In the genomic region with DNA sequence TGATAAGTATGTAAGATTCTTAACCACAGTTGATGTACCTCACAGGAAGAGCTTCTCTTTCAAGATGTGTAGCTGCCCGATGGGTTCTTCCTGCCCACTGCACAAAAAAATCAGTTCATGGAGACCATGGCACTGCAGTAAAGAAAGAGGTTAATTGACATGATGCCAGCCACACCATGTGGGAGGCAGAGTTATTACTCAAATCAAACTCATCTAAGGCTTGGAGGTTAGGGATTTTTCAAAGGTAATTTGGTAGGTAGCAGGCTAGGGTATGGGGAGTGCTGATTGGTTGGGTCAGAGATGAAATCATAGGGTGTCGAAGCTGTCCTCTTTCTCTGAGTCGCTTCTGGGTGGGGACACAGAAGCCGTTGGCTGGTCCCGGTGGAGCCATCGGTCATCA, we compare ENCODE assay signal across 15 cellular contexts. TPM values are rescaled to one million over a fixed set of nuclear protein-coding genes. Genes with fewer than 3 reads are reported as not detected.
DNase-seq lines count a peak whose midpoint lies in the region; ATAC-seq, FAIRE-seq and TF ChIP-seq lines count a peak whose summit lies in the region.
"Had no signal": no experiment of that assay in that cellular context is flagged by ENCODE, and none has a peak within 500 bp of the region (broad histone marks: within the 10 kb centered on the region; RNA-seq: fewer than 3 reads in every experiment).

No MANE protein-coding gene starts in this region.

- no peak overlapping the region for H3K9ac ChIP-seq in HepG2 (ENCODE audit: insufficient read depth, low read depth, low read length)

- peaks cover 74% of the 10 kb centered on the region for H3K36me3 Mint-ChIP-seq in activated naive CD4-positive, alpha-beta T cell treated with anti-CD3 and anti-CD28 coated beads, Interleukin-2, amount 10 ng/mL, durations not matched to agents 7 days and 5 days
- H3K36me3 Mint-ChIP-seq in naive thymus-derived CD8-positive, alpha-beta T cell: peaks cover 27 to 69% (median 57%) of the 10 kb centered on the region in 3 donors

- TF ChIP-seq POLR2A in HepG2 (IDR thresholded peaks at IDR 0.05; ENCODE audit: insufficient read depth in 1 of 2, low read depth in 2 of 2, low read length in 2 of 2): no peak

- BruUV-seq in OCI-LY7 (replicated peaks; lab: Mats Ljungman, UMichigan) (TSS peak; percentile 24), HepG2 (replicated peaks; lab: Mats Ljungman, UMichigan) (no TSS peak)

- intact Hi-C loops in OCI-LY7 (cut with micrococcal nuclease; ENCODE audit: unreplicated experiment): no loop called here
- intact Hi-C loops in HepG2 (cut with micrococcal nuclease; ENCODE audit: unreplicated experiment): no loop called here

- DNase-seq in OCI-LY7 (ENCODE audit: low spot score) (no peak), HepG2 (ENCODE audit: low spot score) (no peak), NCI-H1694 (lab: John Stamatoyannopoulos, UW) (no peak), NCI-H82 treated with DMSO at 0.1 percent for 48 hours (lab: John Stamatoyannopoulos, UW; ENCODE audit: unreplicated experiment) (no peak), GM19240 (ENCODE audit: insufficient read length, low spot score) (no peak)
- DNase-seq in activated CD4-positive, alpha-beta T cell treated with anti-CD3 and anti-CD28 coated beads for 4 hours: peak; percentile 16 to 34
- peak; percentile 49 for DNase-seq in activated naive CD4-positive, alpha-beta T cell treated with anti-CD3 and anti-CD28 coated beads, Interleukin-2, amount 10 ng/mL, durations not matched to agents 7 days and 5 days
- peak in 8 of 10 donors; percentile 47 to 87 (median 76) for DNase-seq in naive thymus-derived CD8-positive, alpha-beta T cell
- DNase-seq: dermis blood vessel endothelial cell, hypothalamus, Karpas-422, NCI-H1436 treated with DMSO at 0.1 percent for 48 hours, upper lobe of left lung had no signal

- TF ChIP-seq CTCF in OCI-LY7 (conservative IDR thresholded peaks at IDR 0.05; ENCODE audit: low read length) (no peak), HepG2 (CRISPR knock-in tag; IDR thresholded peaks at IDR 0.05) (no peak)

- POLR2A ChIA-PET in OCI-LY7 (lab: Charles Lee) (no interaction called here), HepG2 (lab: Yijun Ruan, JAX) (no interaction called here)
- POLR2A ChIA-PET in naive thymus-derived CD8-positive, alpha-beta T cell (lab: Charles Lee): interaction anchor here (0.7 to 1.1 kb wide), 6 partner anchors 10 to 316 kb away, joined by 3 to 6 read pairs (median 4); a partner anchor contains a TSS

- H3K4me3 Mint-ChIP-seq in activated naive CD4-positive, alpha-beta T cell treated with anti-CD3 and anti-CD28 coated beads, Interleukin-2, amount 10 ng/mL, durations not matched to agents 7 days and 5 days: no peak overlapping the region
- H3K4me3 Mint-ChIP-seq in naive thymus-derived CD8-positive, alpha-beta T cell: peak overlapping the region; percentile 1 to 79 (median 62)

- no peaks in the 10 kb centered on the region for H3K27me3 ChIP-seq in HepG2 (ENCODE audit: control insufficient read depth in 1 of 2, insufficient read depth in 2 of 2, low read length in 2 of 2)
- H3K27me3 ChIP-seq: upper lobe of left lung had no signal

- in situ Hi-C loops in HepG2 (cut with HindIII; ENCODE audit: extremely low pct_ligation_motif_present, low pct_unique_long_range_greater_than_20kb): loop anchor here (10.0 kb wide), 1 partner anchor 62 kb away; no protein-coding TSS in a partner anchor

- no peaks in the 10 kb centered on the region for H3K9me2 ChIP-seq in OCI-LY7 (ENCODE audit: insufficient read depth, low read length)

- H3K4me2 ChIP-seq in OCI-LY7 (ENCODE audit: low read length): no peak overlapping the region
- no peak overlapping the region for H3K4me2 ChIP-seq in HepG2 (ENCODE audit: low read depth, low read length)

- CTCF ChIA-PET in OCI-LY7 (lab: Charles Lee; ENCODE audit: unreplicated experiment) (no interaction called here), HepG2 (lab: Yijun Ruan, JAX; ENCODE audit: low intra/inter-chr PET ratio, low total read pairs) (no interaction called here)
- CTCF ChIA-PET in activated naive CD4-positive, alpha-beta T cell treated with anti-CD3 and anti-CD28 coated beads, Interleukin-2, amount 10 ng/mL, durations not matched to agents 7 days and 5 days (lab: Charles Lee): interaction anchor here (3.3 kb wide), 1 partner anchor 14 kb away, joined by 24 read pairs; no protein-coding TSS in a partner anchor

- TF ChIP-seq EP300 in HepG2 (IDR thresholded peaks at IDR 0.05; ENCODE audit: low read depth in 2 of 2, low read length in 2 of 2) (no peak), HepG2 (CRISPR knock-in tag; IDR thresholded peaks at IDR 0.05; ENCODE audit: borderline replicate concordance) (no peak)

- no peak for TF ChIP-seq RAD21 in HepG2 (CRISPR knock-in tag; IDR thresholded peaks at IDR 0.05)

- H3K4me1 ChIP-seq in OCI-LY7 (ENCODE audit: insufficient read depth, low read length, poor library complexity, severe bottlenecking) (no peaks in the 10 kb centered on the region), HepG2 (ENCODE audit: insufficient read depth, low read length) (no peaks in the 10 kb centered on the region)
- H3K4me1 ChIP-seq: upper lobe of left lung had no signal

- no peak for FAIRE-seq in HepG2 (lab: Jason Lieb, UNC)
- FAIRE-seq: GM12878, RCC 7860 had no signal

- peaks cover 27% of the 10 kb centered on the region for H3K4me1 Mint-ChIP-seq in activated naive CD4-positive, alpha-beta T cell treated with anti-CD3 and anti-CD28 coated beads, Interleukin-2, amount 10 ng/mL, durations not matched to agents 7 days and 5 days
- peaks cover 12 to 35% (median 18%) of the 10 kb centered on the region in 4 donors for H3K4me1 Mint-ChIP-seq in naive thymus-derived CD8-positive, alpha-beta T cell

- H4K20me1 ChIP-seq in OCI-LY7 (ENCODE audit: insufficient read depth, low read length) (no peaks in the 10 kb centered on the region), HepG2 (ENCODE audit: insufficient read depth, low read length) (no peaks in the 10 kb centered on the region)

- peak; percentile 94 to 97 for ATAC-seq in naive thymus-derived CD8-positive, alpha-beta T cell
- no peak for ATAC-seq in HepG2
- ATAC-seq: GM12878 had no signal

- H3K27ac Mint-ChIP-seq in activated naive CD4-positive, alpha-beta T cell treated with anti-CD3 and anti-CD28 coated beads, Interleukin-2, amount 10 ng/mL, durations not matched to agents 7 days and 5 days: peak overlapping the region; percentile 94
- H3K27ac Mint-ChIP-seq in naive thymus-derived CD8-positive, alpha-beta T cell: peak overlapping the region; percentile 78 to 95 (median 94)

- H3K9me3 Mint-ChIP-seq in activated naive CD4-positive, alpha-beta T cell treated with anti-CD3 and anti-CD28 coated beads, Interleukin-2, amount 10 ng/mL, durations not matched to agents 7 days and 5 days: peaks cover 11% of the 10 kb centered on the region
- peaks cover 0 to 20% (median 4%) of the 10 kb centered on the region in 9 donors for H3K9me3 Mint-ChIP-seq in naive thymus-derived CD8-positive, alpha-beta T cell

- H3K27ac ChIP-seq in OCI-LY7 (ENCODE audit: low read depth, low read length, poor library complexity, severe bottlenecking) (no peak overlapping the region), HepG2 (ENCODE audit: extremely low read length, insufficient read depth, low read length) (no peak overlapping the region)
- H3K27ac ChIP-seq: upper lobe of left lung had no signal

- peaks cover 26% of the 10 kb centered on the region for H3K9me3 ChIP-seq in OCI-LY7 (ENCODE audit: low read length)
- no peaks in the 10 kb centered on the region for H3K9me3 ChIP-seq in HepG2 (ENCODE audit: low read length)

- H3K79me2 ChIP-seq in OCI-LY7 (ENCODE audit: insufficient read depth, low read depth, low read length): no peaks in the 10 kb centered on the region
- H3K79me2 ChIP-seq in HepG2 (ENCODE audit: insufficient read depth, low read length): peaks cover 2% of the 10 kb centered on the region

- H2AFZ ChIP-seq in OCI-LY7 (ENCODE audit: low read length): no peak overlapping the region
- H2AFZ ChIP-seq in HepG2 (ENCODE audit: low read length): no peak overlapping the region

- H3K27me3 Mint-ChIP-seq in activated naive CD4-positive, alpha-beta T cell treated with anti-CD3 and anti-CD28 coated beads, Interleukin-2, amount 10 ng/mL, durations not matched to agents 7 days and 5 days: no peaks in the 10 kb centered on the region
- H3K27me3 Mint-ChIP-seq in naive thymus-derived CD8-positive, alpha-beta T cell: no peaks in the 10 kb centered on the region

- H3K4me3 ChIP-seq in OCI-LY7 (ENCODE audit: low read depth, low read length, poor library complexity, severe bottlenecking) (no peak overlapping the region), HepG2 (replicated peaks in 1 of 3; ENCODE audit: insufficient read depth in 1 of 3, low read depth in 2 of 3, low read length in 3 of 3) (no peak overlapping the region)
- H3K4me3 ChIP-seq: GM12878, upper lobe of left lung had no signal

- WGBS in HepG2 (ENCODE audit: low lambda C conversion rate): 97% methylated on average over 6 of the region's 6 CpGs

- H3K36me3 ChIP-seq in OCI-LY7 (ENCODE audit: insufficient read depth, low read length) (peaks cover 90% of the 10 kb centered on the region), HepG2 (replicated peaks in 1 of 2; ENCODE audit: control insufficient read depth in 1 of 2, insufficient read depth in 2 of 2, low read length in 2 of 2) (peaks cover 9 to 61% of the 10 kb centered on the region in 2 experiments; a peak in 4 of 5 replicates)

RNA-seq across cellular contexts. Expression of a gene that starts 57.4 kb away (rescaled TPM):
- total RNA-seq in OCI-LY7 (2014; rRNA removed; shearing (Covaris generic)): 14.1 TPM in 2 replicates
- total RNA-seq in OCI-LY7 (2022) (14.5 and 16.0 TPM in 2 replicates), HepG2 (2016; rRNA removed; fragmentation: Illumina TruSeq; extraction: Trizol) (21.2 and 26.9 TPM in 2 replicates)
- total RNA-seq in naive thymus-derived CD8-positive, alpha-beta T cell: 10 to 100 TPM; 77.7 to 79.0 TPM
- 10 to 100 TPM; 19.1 to 30.9 (median 26.6) TPM for polyA plus RNA-seq in naive thymus-derived CD8-positive, alpha-beta T cell
- total RNA-seq in HepG2 (2016; cell fraction: cytosol; rRNA removed; fragmentation: Illumina TruSeq; extraction: Trizol; ENCODE audit: low read depth): 3.3 and 3.6 TPM in 2 replicates
- 21.4 and 23.7 TPM in 2 replicates for total RNA-seq in HepG2 (2016; cell fraction: insoluble cytoplasmic fraction; rRNA removed; fragmentation: Illumina TruSeq; extraction: Trizol)
- total RNA-seq in HepG2 (2016; cell fraction: membrane; rRNA removed; fragmentation: Illumina TruSeq; extraction: Trizol): 5.1 and 6.3 TPM in 2 replicates
- 21.5 and 22.1 TPM in 2 replicates for total RNA-seq in HepG2 (2016; cell fraction: nucleus; rRNA removed; fragmentation: Illumina TruSeq; extraction: Trizol)
- polyA plus RNA-seq in HepG2 (2011; rRNA removed): 71.9 and 88.5 TPM in 2 replicates
- polyA plus RNA-seq in HepG2 (2011; cell fraction: cytosol; rRNA removed): 48.3 and 55.2 TPM in 2 replicates
- polyA plus RNA-seq in HepG2 (2011; cell fraction: nucleus; rRNA removed): 155 and 175 TPM in 2 replicates
- polyA plus RNA-seq in HepG2 (2012): 58.0 and 95.2 TPM in 2 replicates
- polyA plus RNA-seq in HepG2 (2016; cell fraction: cytosol; fragmentation: Illumina TruSeq; extraction: Trizol; ENCODE audit: low read depth): 3.2 and 4.0 TPM in 2 replicates
- 25.8 and 27.9 TPM in 2 replicates for polyA plus RNA-seq in HepG2 (2016; cell fraction: insoluble cytoplasmic fraction; fragmentation: Illumina TruSeq; extraction: Trizol; ENCODE audit: low read depth)
- 5.6 and 5.9 TPM in 2 replicates for polyA plus RNA-seq in HepG2 (2016; cell fraction: membrane; fragmentation: Illumina TruSeq; extraction: Trizol; ENCODE audit: low read depth)
- polyA plus RNA-seq in HepG2 (2016; cell fraction: nucleus; fragmentation: Illumina TruSeq; extraction: Trizol; ENCODE audit: insufficient read depth, low read depth): 56.0 and 59.9 TPM in 2 replicates
- 7.9 and 48.3 TPM in 2 replicates for polyA minus RNA-seq in HepG2 (2011; rRNA and poly(A)+ RNA removed; ENCODE audit: low replicate concordance)
- polyA minus RNA-seq in HepG2 (2011; cell fraction: cytosol; rRNA and poly(A)+ RNA removed): 15.6 and 18.9 TPM in 2 replicates
- polyA minus RNA-seq in HepG2 (2011; cell fraction: nucleus; rRNA and poly(A)+ RNA removed): 54.7 and 82.6 TPM in 2 replicates

Comparison
In these comparisons a context has a peak if more than half of its experiments do, and no peak if none do; other contexts are left out.
1. DNase-seq: peak in activated CD4-positive, alpha-beta T cell treated with anti-CD3 and anti-CD28 coated beads for 4 hours (2 of 2), activated naive CD4-positive, alpha-beta T cell treated with anti-CD3 and anti-CD28 coated beads, Interleukin-2, amount 10 ng/mL, durations not matched to agents 7 days and 5 days (single experiment) and naive thymus-derived CD8-positive, alpha-beta T cell (8 of 10); none in OCI-LY7 (single experiment), HepG2 (single experiment), NCI-H1694 (single experiment), NCI-H82 treated with DMSO at 0.1 percent for 48 hours (single experiment) and GM19240 (single experiment).